Comparison of ENCODE assay signal across 32 cellular contexts in genomic region chr10:101507828-101508227, GRCh38.
"Had no signal": no experiment of that assay in that cellular context is flagged by ENCODE, and none has a peak within 500 bp of the region (broad histone marks: within the 10 kb centered on the region; RNA-seq: fewer than 3 reads in every experiment).

No MANE protein-coding gene starts in this region.

- H3K4me3 ChIP-seq: MG63 had no signal

- H3K9me3 ChIP-seq: MG63 had no signal

- H3K27me3 ChIP-seq: MG63 had no signal

- H3K36me3 ChIP-seq: MG63 had no signal

- DNase-seq: Karpas-422, Kasumi-1, MG63, MM.1S, MV-4-11, NCI-H1048, NCI-H1092, NCI-H1092 treated with DMSO at 0.1 percent for 48 hours, NCI-H1105, NCI-H1105 treated with DMSO at 0.1 percent for 48 hours, NCI-H1417 treated with DMSO at 0.1 percent for 48 hours, NCI-H1436, NCI-H1436 treated with DMSO at 0.1 percent for 48 hours, NCI-H146, NCI-H1694, NCI-H1694 treated with DMSO at 0.1 percent for 48 hours, NCI-H187, NCI-H187 treated with DMSO at 0.1 percent for 48 hours, NCI-H1930, NCI-H2029, NCI-H2029 treated with DMSO at 0.1 percent for 48 hours, NCI-H2081 treated with DMSO at 0.1 percent for 48 hours, NCI-H2107, NCI-H2171, NCI-H2171 treated with DMSO at 0.1 percent for 48 hours, NCI-H2227 treated with DMSO at 0.1 percent for 48 hours, NCI-H226, NCI-H345, NCI-H446, NCI-H510A, NCI-H510A treated with DMSO at 0.1 percent for 48 hours, NCI-H524 had no signal
